In genomic region chr11:34262601-34263081, GRCh38 we compare ENCODE assay signal across 1 cellular context.
TF ChIP-seq lines count a peak whose summit lies in the region.

No MANE protein-coding gene starts in this region.

TF ChIP-seq in WTC11, 78 proteins besides CTCF, POLR2A, EP300 and RAD21 (continued from another document):
- no peak for TF ChIP-seq GRHL2 (CRISPR knock-in tag; IDR thresholded peaks at IDR 0.05; ENCODE audit: insufficient replicate concordance, severe bottlenecking)
- TF ChIP-seq ZNF532 (CRISPR knock-in tag; IDR thresholded peaks at IDR 0.05; ENCODE audit: borderline replicate concordance) = no peak
- no peak for TF ChIP-seq TP53 (CRISPR knock-in tag; IDR thresholded peaks at IDR 0.05)
- TF ChIP-seq ZNF423 (CRISPR knock-in tag; IDR thresholded peaks at IDR 0.05) = no peak
- no peak for TF ChIP-seq ATF6 (CRISPR knock-in tag; IDR thresholded peaks at IDR 0.05)
- no peak for TF ChIP-seq CDX4 (CRISPR knock-in tag; IDR thresholded peaks at IDR 0.05; ENCODE audit: borderline replicate concordance)
- no peak for TF ChIP-seq GABPB1 (CRISPR knock-in tag; IDR thresholded peaks at IDR 0.05)
- no peak for TF ChIP-seq JUN (CRISPR knock-in tag; IDR thresholded peaks at IDR 0.05)
- TF ChIP-seq ZBTB21 (CRISPR knock-in tag; IDR thresholded peaks at IDR 0.05; ENCODE audit: borderline replicate concordance) = no peak
- no peak for TF ChIP-seq ETV6 (CRISPR knock-in tag; IDR thresholded peaks at IDR 0.05)
